Comparison of ENCODE assay signal across 20 cellular contexts in genomic region chr17:20916383-20916782, GRCh38.
DNase-seq lines count a peak whose midpoint lies in the region; ATAC-seq and TF ChIP-seq lines count a peak whose summit lies in the region.
"Had no signal": no experiment of that assay in that cellular context is flagged by ENCODE, and none has a peak within 500 bp of the region (broad histone marks: within the 10 kb centered on the region; RNA-seq: fewer than 3 reads in every experiment).

No MANE protein-coding gene starts in this region.

- H3K9me3 ChIP-seq in right cardiac atrium (ENCODE audit: control insufficient read depth, low read length): no peaks in the 10 kb centered on the region
- no peaks in the 10 kb centered on the region for H3K9me3 ChIP-seq in heart right ventricle
- H3K9me3 ChIP-seq in PC-3 (ENCODE audit: low read length): no peaks in the 10 kb centered on the region
- no peaks in the 10 kb centered on the region for H3K9me3 ChIP-seq in subcutaneous abdominal adipose tissue (ENCODE audit: control insufficient read depth in 5 of 5, low read length in 5 of 5)
- H3K9me3 ChIP-seq: gastroesophageal sphincter, suprapubic skin had no signal

- no peaks in the 10 kb centered on the region for H3K4me1 ChIP-seq in right cardiac atrium (ENCODE audit: control insufficient read depth, insufficient read depth, low read length)
- peaks cover 0 to 10% (median 0%) of the 10 kb centered on the region in 9 donors for H3K4me1 ChIP-seq in heart right ventricle
- no peaks in the 10 kb centered on the region for H3K4me1 ChIP-seq in PC-3 (ENCODE audit: insufficient read depth, low read length)
- H3K4me1 ChIP-seq in subcutaneous abdominal adipose tissue (ENCODE audit: control insufficient read depth in 5 of 5, insufficient read depth in 5 of 5, low read length in 5 of 5): no peaks in the 10 kb centered on the region
- H3K4me1 ChIP-seq: gastroesophageal sphincter had no signal

- ATAC-seq in right cardiac atrium (no peak), heart right ventricle (no peak), PC-3 (no peak)
- ATAC-seq: gastroesophageal sphincter had no signal

- DNase-seq in right cardiac atrium (no peak), heart right ventricle (no peak), PC-3 (no peak), epithelial cell of prostate (ENCODE audit: low read depth, low spot score) (peak; percentile 36), NAMALWA (ENCODE audit: low spot score) (no peak), activated gamma-delta T cell treated with Interleukin-2 at 50 U/mL for 16 hours (no peak)
- DNase-seq in stimulated activated CD4-positive, alpha-beta T cell treated with anti-CD3 and anti-CD28 coated beads, Interleukin-4, amount 100 ng/mL, for 1 hour: no peak
- DNase-seq: activated CD4-positive, alpha-beta memory T cell treated with anti-CD3 and anti-CD28 coated beads, Interleukin-2, amount 10 ng/mL, durations not matched to agents 7 days and 5 days; activated naive CD4-positive, alpha-beta T cell treated with anti-CD3 and anti-CD28 coated beads, Interleukin-2, amount 50 U/mL, for 16 hours; activated T-cell treated with anti-CD3 and anti-CD28 coated beads, Interleukin-2, amount 50 U/mL, for 1 hour; COR-L47; EL; KBM-7; NCI-H1105; NCI-H2081 treated with DMSO at 0.1 percent for 48 hours; stimulated activated CD4-positive, alpha-beta T cell treated with anti-CD3 and anti-CD28 coated beads, Interleukin-12 subunit alpha, Interleukin-12 subunit beta, amount 100 ng/mL, for 4 hours had no signal

- CTCF ChIA-PET in PC-3 (lab: Charles Lee): no interaction called here

- H3K9ac ChIP-seq in PC-3 (ENCODE audit: low read length) (no peak overlapping the region), subcutaneous abdominal adipose tissue (ENCODE audit: low read length in 5 of 5) (no peak overlapping the region)

- H4K20me1 ChIP-seq in PC-3 (ENCODE audit: low read length): no peaks in the 10 kb centered on the region

- no peak overlapping the region for H3K27ac ChIP-seq in right cardiac atrium (ENCODE audit: low read length)
- no peak overlapping the region for H3K27ac ChIP-seq in heart right ventricle
- no peak overlapping the region for H3K27ac ChIP-seq in PC-3 (ENCODE audit: low read length)
- peak overlapping the region; percentile 11 for H3K27ac ChIP-seq in epithelial cell of prostate
- no peak overlapping the region for H3K27ac ChIP-seq in subcutaneous abdominal adipose tissue (ENCODE audit: low read depth, low read length)
- H3K27ac ChIP-seq: gastroesophageal sphincter, suprapubic skin, VCaP had no signal

- TF ChIP-seq CTCF in heart right ventricle (IDR thresholded peaks at IDR 0.05): no peak
- no peak for TF ChIP-seq CTCF in PC-3 (conservative IDR thresholded peaks at IDR 0.05; ENCODE audit: low read depth, low read length)

- H3K4me3 ChIP-seq in right cardiac atrium (ENCODE audit: low read length): peak overlapping the region; percentile 41
- H3K4me3 ChIP-seq in heart right ventricle: peak overlapping the region in 3 of 10 donors; percentile 14 to 29 (median 16)
- H3K4me3 ChIP-seq in PC-3 (ENCODE audit: low read length): peak overlapping the region; percentile 13; the same call in 1 of the 2 replicates
- peak overlapping the region in 3 of 5 donors; percentile 17 to 40 (median 22) for H3K4me3 ChIP-seq in subcutaneous abdominal adipose tissue (ENCODE audit: low read depth in 1 of 5, low read length in 5 of 5)
- H3K4me3 ChIP-seq: gastroesophageal sphincter, suprapubic skin had no signal

- intact Hi-C loops in right cardiac atrium (cut with DNase I) (loop anchor here in 1 of 4 donors (10.0 kb wide), 1 partner anchor 78 kb away; no protein-coding TSS in a partner anchor), heart right ventricle (cut with DNase I) (no loop called here), PC-3 (cut with micrococcal nuclease) (no loop called here)

- POLR2A ChIA-PET in PC-3 (lab: Charles Lee; ENCODE audit: unreplicated experiment): no interaction called here

- H3K4me2 ChIP-seq in PC-3 (ENCODE audit: low read length): peak overlapping the region; percentile 64

- WGBS in right cardiac atrium: 58% methylated on average over 4 of the region's 4 CpGs
- 67 to 73% methylated on average over 4 of the region's 4 CpGs for WGBS in heart right ventricle, 2 donors

- H3K27me3 ChIP-seq in right cardiac atrium (ENCODE audit: control insufficient read depth, insufficient read depth) (no peaks in the 10 kb centered on the region), heart right ventricle (no peaks in the 10 kb centered on the region), PC-3 (ENCODE audit: low read length) (no peaks in the 10 kb centered on the region), subcutaneous abdominal adipose tissue (ENCODE audit: control insufficient read depth in 5 of 5, insufficient read depth in 4 of 5, low read length in 5 of 5) (no peaks in the 10 kb centered on the region)
- H3K27me3 ChIP-seq: gastroesophageal sphincter, suprapubic skin had no signal

- H3F3A ChIP-seq in PC-3 (ENCODE audit: low read length, unreplicated experiment): no peaks in the 10 kb centered on the region

- no peaks in the 10 kb centered on the region for H3K9me2 ChIP-seq in PC-3 (replicated peaks; ENCODE audit: low read length)

- no peaks in the 10 kb centered on the region for H3K79me2 ChIP-seq in PC-3 (ENCODE audit: low read length)

- peak overlapping the region; percentile 55 for H2AFZ ChIP-seq in PC-3 (ENCODE audit: low read length)

- H3K36me3 ChIP-seq in heart right ventricle (no peaks in the 10 kb centered on the region), PC-3 (ENCODE audit: low read depth, low read length) (no peaks in the 10 kb centered on the region), subcutaneous abdominal adipose tissue (ENCODE audit: control insufficient read depth in 5 of 5, insufficient read depth in 5 of 5, low read length in 5 of 5) (no peaks in the 10 kb centered on the region)
- H3K36me3 ChIP-seq: gastroesophageal sphincter, suprapubic skin had no signal

- BruUV-seq in PC-3 (replicated peaks; lab: Mats Ljungman, UMichigan): no TSS peak
